In the genomic region with DNA sequence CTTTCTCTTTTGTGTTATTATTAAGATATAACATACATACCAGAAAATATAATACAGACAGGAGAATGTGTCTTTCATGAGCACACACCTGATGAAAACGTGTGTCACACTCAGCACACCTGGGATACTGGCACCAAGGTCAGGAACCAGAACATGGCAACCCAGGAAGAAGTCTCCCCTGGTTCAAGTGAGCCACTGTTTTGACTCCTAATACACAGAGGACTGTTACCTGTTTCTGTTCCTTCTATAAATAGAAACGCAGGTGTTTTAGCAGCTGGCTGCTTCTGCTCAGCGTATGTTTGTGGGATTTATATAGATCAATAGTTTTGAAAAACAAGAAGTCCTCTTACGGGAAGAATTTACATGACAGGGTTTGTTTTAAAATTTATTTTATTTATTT, we compare ENCODE assay signal across 13 cellular contexts. TPM values are rescaled to one million over a fixed set of nuclear protein-coding genes. Genes with fewer than 3 reads are reported as not detected.
DNase-seq lines count a peak whose midpoint lies in the region; ATAC-seq, FAIRE-seq and TF ChIP-seq lines count a peak whose summit lies in the region.
"Had no signal": no experiment of that assay in that cellular context is flagged by ENCODE, and none has a peak within 500 bp of the region (broad histone marks: within the 10 kb centered on the region; RNA-seq: fewer than 3 reads in every experiment).

No MANE protein-coding gene starts in this region.

- intact Hi-C loops in left ventricle myocardium superior (cut with micrococcal nuclease): loop anchor here (10.0 kb wide), 1 partner anchor 49 kb away; no protein-coding TSS in a partner anchor

- FAIRE-seq in GM12891 (lab: Jason Lieb, UNC): no peak
- FAIRE-seq: G401.6 had no signal

- peak overlapping the region; percentile 95 to 97 for H3K27ac ChIP-seq in right atrium auricular region
- H3K27ac ChIP-seq in lung (ENCODE audit: low read depth in 1 of 2, low read length in 1 of 2): peak overlapping the region; percentile 45 to 73

- no peak for TF ChIP-seq CTCF in right atrium auricular region (IDR thresholded peaks at IDR 0.05)
- TF ChIP-seq CTCF in lung (IDR thresholded peaks at IDR 0.05; ENCODE audit: control extremely low read depth, extremely low read depth): no peak

- WGBS in lung, 2 donors: 74 to 80% methylated on average over 4 of the region's 4 CpGs

- H3K27me3 ChIP-seq in right atrium auricular region (no peaks in the 10 kb centered on the region), lung (ENCODE audit: control insufficient read depth, insufficient read depth) (no peaks in the 10 kb centered on the region)

- H3K4me3 ChIP-seq in right atrium auricular region (peak overlapping the region; percentile 16 to 98), lung (no peak overlapping the region)

- peak; percentile 28; the same call in 1 of the 2 replicates for TF ChIP-seq POLR2A in Raji (IDR thresholded peaks at IDR 0.05; ENCODE audit: insufficient read depth, low read depth, low read length)
- no peak for TF ChIP-seq POLR2A in GM12891 (IDR thresholded peaks at IDR 0.05; ENCODE audit: low read depth, low read length)

- H3K4me1 ChIP-seq in right atrium auricular region: peaks cover 0 to 58% of the 10 kb centered on the region in 2 donors
- peaks cover 4 to 21% of the 10 kb centered on the region in 2 donors for H3K4me1 ChIP-seq in lung (ENCODE audit: control insufficient read depth in 2 of 2, insufficient read depth in 2 of 2, low read length in 2 of 2)

- peaks cover 29% of the 10 kb centered on the region for H3K36me3 ChIP-seq in right atrium auricular region
- peaks cover 7 to 14% of the 10 kb centered on the region in 2 donors for H3K36me3 ChIP-seq in lung (ENCODE audit: control insufficient read depth in 2 of 2, insufficient read depth in 2 of 2, low read length in 2 of 2)

- DNase-seq in right atrium auricular region (ENCODE audit: low spot score) (no peak), left ventricle myocardium superior (no peak), lung (ENCODE audit: low spot score) (no peak), mesenteric fat pad (ENCODE audit: low spot score) (no peak), GM12891 (ENCODE audit: insufficient read length, low spot score) (no peak), NOMO-1 (lab: John Stamatoyannopoulos, UW; ENCODE audit: unreplicated experiment in 2 of 2) (no peak)
- DNase-seq: activated CD8-positive, alpha-beta memory T cell treated with anti-CD3 and anti-CD28 coated beads, Interleukin-2, amount 10 ng/mL, durations not matched to agents 7 days and 5 days; HCEC 1CT; KBM-7; NCI-H524 treated with DMSO at 0.1 percent for 48 hours had no signal

- no peak for ATAC-seq in left ventricle myocardium superior
- no peak for ATAC-seq in lung (ENCODE audit: insufficient read depth, low FRiP score)
- no peak for ATAC-seq in HG03469 (IDR thresholded peaks at IDR 0.05; ENCODE audit: unreplicated experiment)
- ATAC-seq: activated CD8-positive, alpha-beta memory T cell treated with anti-CD3 and anti-CD28 coated beads, Interleukin-2, amount 10 ng/mL, durations not matched to agents 7 days and 5 days had no signal

- H3K9me3 ChIP-seq in right atrium auricular region (no peaks in the 10 kb centered on the region), lung (ENCODE audit: control insufficient read depth in 2 of 2, insufficient read depth in 1 of 2, low read length in 1 of 2) (no peaks in the 10 kb centered on the region)

TF ChIP-seq in GM12891, 5 proteins besides CTCF, POLR2A, EP300 and RAD21:
- TF ChIP-seq POLR2AphosphoS5 (IDR thresholded peaks at IDR 0.05; ENCODE audit: low read depth, low read length): no peak
- no peak for TF ChIP-seq TAF1 (IDR thresholded peaks at IDR 0.05; ENCODE audit: low read depth, low read length)
- no peak for TF ChIP-seq SPI1 (IDR thresholded peaks at IDR 0.05; ENCODE audit: low read depth, low read length)
- no peak for TF ChIP-seq POU2F2 (IDR thresholded peaks at IDR 0.05; ENCODE audit: low read depth, low read length)
- TF ChIP-seq PAX5 (IDR thresholded peaks at IDR 0.05; ENCODE audit: insufficient read depth, low read length, severe bottlenecking): no peak

RNA-seq across cellular contexts. Expression of a gene that starts 3.5 kb away (rescaled TPM):
- total RNA-seq in right atrium auricular region (10 to 100 TPM; 48.2 to 54.0 TPM), left ventricle myocardium superior (71.4 TPM), lung (100 to 1,000 TPM; 156 to 171 TPM), mesenteric fat pad (192 TPM)
- polyA plus RNA-seq in lung: 100 to 1,000 TPM in 1 of 2 donors, 10 to 100 TPM in 1; 41.6 to 114 TPM
- polyA plus RNA-seq in GM12891 (2012; ENCODE audit: low read depth, missing spikeins): 37.0 TPM
